Comparison of ENCODE assay signal across 2 cellular contexts in the genomic region with DNA sequence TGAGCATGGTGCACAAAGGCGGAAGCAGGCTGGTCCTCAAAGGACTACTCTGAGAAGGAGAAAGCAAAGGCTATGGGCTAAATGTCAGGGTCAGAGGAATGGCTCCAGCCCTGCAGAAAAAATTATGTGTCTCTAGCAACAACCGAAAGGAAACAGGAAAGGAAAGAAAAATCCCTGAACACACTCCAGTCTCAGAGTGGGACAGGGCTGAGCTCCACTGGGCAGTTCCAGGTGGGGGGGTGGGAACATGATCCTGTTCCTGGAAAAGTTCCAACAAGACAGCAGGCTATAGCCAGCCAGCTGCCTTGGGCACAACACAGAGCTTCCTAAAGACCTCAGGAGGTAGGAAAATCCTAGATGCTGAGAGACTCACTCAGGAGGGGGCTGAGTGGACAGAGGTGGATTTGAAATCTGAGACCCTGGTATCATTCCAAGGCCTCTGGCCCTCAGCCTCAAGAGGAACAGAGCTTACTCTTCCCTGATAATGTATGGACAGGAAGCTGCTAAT.
TF ChIP-seq lines count a peak whose summit lies in the region.

No MANE protein-coding gene starts in this region.

TF ChIP-seq in SK-N-SH treated with all-trans-retinoic acid at 6 μM for 48 hours, 23 proteins besides CTCF, POLR2A, EP300 and RAD21 (continued from another document):
- TF ChIP-seq, protein P1, sequence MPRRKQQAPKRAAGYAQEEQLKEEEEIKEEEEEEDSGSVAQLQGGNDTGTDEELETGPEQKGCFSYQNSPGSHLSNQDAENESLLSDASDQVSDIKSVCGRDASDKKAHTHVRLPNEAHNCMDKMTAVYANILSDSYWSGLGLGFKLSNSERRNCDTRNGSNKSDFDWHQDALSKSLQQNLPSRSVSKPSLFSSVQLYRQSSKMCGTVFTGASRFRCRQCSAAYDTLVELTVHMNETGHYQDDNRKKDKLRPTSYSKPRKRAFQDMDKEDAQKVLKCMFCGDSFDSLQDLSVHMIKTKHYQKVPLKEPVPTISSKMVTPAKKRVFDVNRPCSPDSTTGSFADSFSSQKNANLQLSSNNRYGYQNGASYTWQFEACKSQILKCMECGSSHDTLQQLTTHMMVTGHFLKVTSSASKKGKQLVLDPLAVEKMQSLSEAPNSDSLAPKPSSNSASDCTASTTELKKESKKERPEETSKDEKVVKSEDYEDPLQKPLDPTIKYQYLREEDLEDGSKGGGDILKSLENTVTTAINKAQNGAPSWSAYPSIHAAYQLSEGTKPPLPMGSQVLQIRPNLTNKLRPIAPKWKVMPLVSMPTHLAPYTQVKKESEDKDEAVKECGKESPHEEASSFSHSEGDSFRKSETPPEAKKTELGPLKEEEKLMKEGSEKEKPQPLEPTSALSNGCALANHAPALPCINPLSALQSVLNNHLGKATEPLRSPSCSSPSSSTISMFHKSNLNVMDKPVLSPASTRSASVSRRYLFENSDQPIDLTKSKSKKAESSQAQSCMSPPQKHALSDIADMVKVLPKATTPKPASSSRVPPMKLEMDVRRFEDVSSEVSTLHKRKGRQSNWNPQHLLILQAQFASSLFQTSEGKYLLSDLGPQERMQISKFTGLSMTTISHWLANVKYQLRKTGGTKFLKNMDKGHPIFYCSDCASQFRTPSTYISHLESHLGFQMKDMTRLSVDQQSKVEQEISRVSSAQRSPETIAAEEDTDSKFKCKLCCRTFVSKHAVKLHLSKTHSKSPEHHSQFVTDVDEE (CRISPR knock-in tag; IDR thresholded peaks at IDR 0.05) = no peak
- TF ChIP-seq SNAI2 (CRISPR knock-in tag; IDR thresholded peaks at IDR 0.05) = no peak

TF ChIP-seq in SK-N-SH, 30 proteins besides CTCF, POLR2A, EP300 and RAD21 (continued from another document):
- TF ChIP-seq GABPA (IDR thresholded peaks at IDR 0.05; ENCODE audit: low read depth) (no peak), YY1 (IDR thresholded peaks at IDR 0.05; ENCODE audit: low read depth) (no peak), RXRA (IDR thresholded peaks at IDR 0.05; ENCODE audit: borderline replicate concordance, low read depth) (no peak), GATA2 (CRISPR knock-in tag; IDR thresholded peaks at IDR 0.05) (no peak), TAF1 (IDR thresholded peaks at IDR 0.05; ENCODE audit: borderline replicate concordance, low read depth, low read length) (no peak), MEF2A (IDR thresholded peaks at IDR 0.05; ENCODE audit: borderline replicate concordance, low read depth) (no peak)
